ENCODE assay signal across 1 cellular context in the genomic region with DNA sequence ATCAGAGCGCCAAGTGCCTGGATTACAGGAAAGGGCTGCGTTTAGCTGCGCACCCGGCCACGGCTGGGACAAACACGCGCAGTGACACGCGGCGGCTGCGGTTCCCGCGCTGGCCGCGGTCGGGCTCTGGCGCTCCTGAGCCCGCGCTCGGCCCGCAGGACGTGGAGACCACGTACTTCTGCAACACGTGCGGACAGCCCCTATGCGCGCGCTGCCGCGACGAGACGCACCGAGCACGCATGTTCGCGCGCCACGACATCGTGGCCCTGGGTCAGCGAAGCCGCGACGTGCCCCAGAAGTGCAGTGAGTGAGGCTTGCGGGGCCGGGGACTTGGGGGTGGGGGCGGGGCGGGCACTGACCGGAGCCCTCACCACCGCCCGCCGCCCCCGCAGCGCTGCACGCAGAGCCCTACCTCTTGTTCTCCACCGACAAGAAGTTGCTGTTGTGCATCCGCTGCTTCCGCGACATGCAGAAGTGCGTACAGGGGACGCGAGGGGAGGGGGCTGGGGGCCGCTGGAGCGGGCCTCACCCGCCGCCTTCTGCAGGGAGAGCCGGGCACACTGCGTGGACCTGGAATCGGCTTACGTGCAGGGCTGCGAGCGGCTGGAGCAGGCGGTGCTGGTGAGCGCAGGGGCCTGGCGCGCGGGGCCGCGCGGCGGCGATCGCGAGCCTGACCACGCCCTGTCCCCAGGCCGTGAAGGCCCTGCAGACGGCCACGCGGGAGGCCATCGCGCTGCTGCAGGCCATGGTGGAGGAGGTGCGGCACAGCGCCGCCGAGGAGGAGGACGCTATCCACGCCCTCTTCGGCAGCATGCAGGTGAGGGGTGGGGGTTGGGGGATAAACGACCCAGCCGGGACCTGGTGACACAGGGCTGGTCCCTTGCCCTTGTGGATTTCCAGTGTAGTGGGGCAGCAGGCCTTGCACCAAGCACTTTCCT.
TF ChIP-seq lines count a peak whose summit lies in the region.

No MANE protein-coding gene starts in this region.

TF ChIP-seq in SK-N-SH, 30 proteins besides CTCF, POLR2A, EP300 and RAD21:
- TF ChIP-seq GABPA (IDR thresholded peaks at IDR 0.05; ENCODE audit: low read depth) (no peak), TEAD4 (IDR thresholded peaks at IDR 0.05; ENCODE audit: borderline replicate concordance, insufficient read depth) (no peak), MXI1 (IDR thresholded peaks at IDR 0.05; ENCODE audit: low read depth, low read length) (peak; percentile 82), MAX (IDR thresholded peaks at IDR 0.05; ENCODE audit: low read depth) (peak; percentile 91), FOXM1 (IDR thresholded peaks at IDR 0.05; ENCODE audit: low read depth) (no peak), SMC3 (IDR thresholded peaks at IDR 0.05; ENCODE audit: low read depth, low read length) (0 out of 2 replicates have a peak, but pooled peaks have one; percentile 19), TAF1 (IDR thresholded peaks at IDR 0.05; ENCODE audit: borderline replicate concordance, low read depth, low read length) (no peak), USF2 (IDR thresholded peaks at IDR 0.05; ENCODE audit: borderline replicate concordance, low read depth, low read length) (no peak; the same call in 1 of the 2 replicates), JUND (IDR thresholded peaks at IDR 0.05) (no peak), TCF12 (IDR thresholded peaks at IDR 0.05) (no peak), NRF1 (IDR thresholded peaks at IDR 0.05; ENCODE audit: low read depth, low read length) (peak; percentile 65), FOSL2 (IDR thresholded peaks at IDR 0.05; ENCODE audit: borderline replicate concordance, low read depth) (no peak), CHD2 (IDR thresholded peaks at IDR 0.05; ENCODE audit: low read length, partially characterized antibody) (peak; percentile 10)
- TF ChIP-seq, protein P1, sequence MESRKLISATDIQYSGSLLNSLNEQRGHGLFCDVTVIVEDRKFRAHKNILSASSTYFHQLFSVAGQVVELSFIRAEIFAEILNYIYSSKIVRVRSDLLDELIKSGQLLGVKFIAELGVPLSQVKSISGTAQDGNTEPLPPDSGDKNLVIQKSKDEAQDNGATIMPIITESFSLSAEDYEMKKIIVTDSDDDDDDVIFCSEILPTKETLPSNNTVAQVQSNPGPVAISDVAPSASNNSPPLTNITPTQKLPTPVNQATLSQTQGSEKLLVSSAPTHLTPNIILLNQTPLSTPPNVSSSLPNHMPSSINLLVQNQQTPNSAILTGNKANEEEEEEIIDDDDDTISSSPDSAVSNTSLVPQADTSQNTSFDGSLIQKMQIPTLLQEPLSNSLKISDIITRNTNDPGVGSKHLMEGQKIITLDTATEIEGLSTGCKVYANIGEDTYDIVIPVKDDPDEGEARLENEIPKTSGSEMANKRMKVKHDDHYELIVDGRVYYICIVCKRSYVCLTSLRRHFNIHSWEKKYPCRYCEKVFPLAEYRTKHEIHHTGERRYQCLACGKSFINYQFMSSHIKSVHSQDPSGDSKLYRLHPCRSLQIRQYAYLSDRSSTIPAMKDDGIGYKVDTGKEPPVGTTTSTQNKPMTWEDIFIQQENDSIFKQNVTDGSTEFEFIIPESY (IDR thresholded peaks at IDR 0.05; ENCODE audit: borderline replicate concordance, low read depth): no peak
